1 cellular context compared by ENCODE assay signal in genomic region chr4:139176299-139177048, GRCh38.
TF ChIP-seq lines count a peak whose summit lies in the region.

No MANE protein-coding gene starts in this region.

TF ChIP-seq in K562, 482 proteins besides CTCF, POLR2A, EP300 and RAD21 (continued from another document and continues in another):
- TF ChIP-seq ZBTB11 (CRISPR knock-in tag; IDR thresholded peaks at IDR 0.05), result 0 out of 6 replicates have a peak, but pooled peaks of 1 of the 3 experiments have one; percentile 48
- no peak for TF ChIP-seq EZH2 (IDR thresholded peaks at IDR 0.05; ENCODE audit: borderline replicate concordance, low read depth, low read length)
- TF ChIP-seq JUND (IDR thresholded peaks at IDR 0.05; ENCODE audit: borderline replicate concordance, low read depth, low read length), result 0 out of 2 replicates have a peak, but pooled peaks have one; percentile 33
- TF ChIP-seq JUND (tag; IDR thresholded peaks at IDR 0.05; ENCODE audit: borderline replicate concordance, low read depth, low read length), result peak; percentile 31; the same call in 1 of the 3 replicates
- no peak for TF ChIP-seq DEAF1 (CRISPR knock-in tag; IDR thresholded peaks at IDR 0.05)
- TF ChIP-seq ZKSCAN3 (CRISPR knock-in tag; IDR thresholded peaks at IDR 0.05), result no peak
- no peak for TF ChIP-seq ZNF347 (CRISPR knock-in tag; IDR thresholded peaks at IDR 0.05; ENCODE audit: low read depth)
- no peak for TF ChIP-seq ILK (tag; IDR thresholded peaks at IDR 0.05; ENCODE audit: borderline replicate concordance, low read depth)
- TF ChIP-seq E4F1 (CRISPR knock-in tag; IDR thresholded peaks at IDR 0.05; ENCODE audit: borderline replicate concordance), result no peak
- TF ChIP-seq CREB1 (IDR thresholded peaks at IDR 0.05), result 0 out of 2 replicates have a peak, but pooled peaks have one; percentile 24
- TF ChIP-seq CREB1 (CRISPR knock-in tag; IDR thresholded peaks at IDR 0.05), result peak; percentile 41; the same call in 1 of the 2 replicates
- TF ChIP-seq RERE (CRISPR knock-in tag; IDR thresholded peaks at IDR 0.05; ENCODE audit: borderline replicate concordance), result peak; percentile 74; the same call in 1 of the 2 replicates
- peak; percentile 56; the same call in 1 of the 2 replicates for TF ChIP-seq BCOR (IDR thresholded peaks at IDR 0.05)
- no peak for TF ChIP-seq ZNF217 (CRISPR knock-in tag; IDR thresholded peaks at IDR 0.05)
- no peak for TF ChIP-seq PCBP2 (IDR thresholded peaks at IDR 0.05; ENCODE audit: low read depth, low read length, poor library complexity, severe bottlenecking)
- no peak for TF ChIP-seq ZNF644 (tag; IDR thresholded peaks at IDR 0.05; ENCODE audit: low read depth)
- TF ChIP-seq STAT5A (IDR thresholded peaks at IDR 0.05; ENCODE audit: borderline replicate concordance, low read length), result no peak
- TF ChIP-seq LEF1 (IDR thresholded peaks at IDR 0.05), result peak; percentile 55
- TF ChIP-seq NFIC (IDR thresholded peaks at IDR 0.05), result no peak
- TF ChIP-seq RBM25 (IDR thresholded peaks at IDR 0.05; ENCODE audit: low read depth, low read length, severe bottlenecking), result no peak
- TF ChIP-seq CBFA2T3 (IDR thresholded peaks at IDR 0.05), result peak; percentile 42
- no peak for TF ChIP-seq PURB (CRISPR knock-in tag; IDR thresholded peaks at IDR 0.05; ENCODE audit: low read depth)
- 0 out of 2 replicates have a peak, but pooled peaks have one; percentile 61 for TF ChIP-seq ETS1 (conservative IDR thresholded peaks at IDR 0.05; ENCODE audit: control insufficient read depth, low read depth, low read length)
- TF ChIP-seq ZNF79 (CRISPR knock-in tag; IDR thresholded peaks at IDR 0.05; ENCODE audit: low read depth), result no peak
- peak; percentile 81 for TF ChIP-seq PCBP1 (IDR thresholded peaks at IDR 0.05; ENCODE audit: low read depth, low read length, poor library complexity, severe bottlenecking)
- peak; percentile 65 for TF ChIP-seq PRDM10 (IDR thresholded peaks at IDR 0.05; ENCODE audit: partially characterized antibody)
- TF ChIP-seq BCLAF1 (IDR thresholded peaks at IDR 0.05; ENCODE audit: borderline replicate concordance in 1 of 2, control insufficient read depth in 1 of 2, low read depth in 2 of 2, low read length in 1 of 2), result 0 out of 4 replicates have a peak, but pooled peaks of 1 of the 2 experiments have one; percentile 24
- no peak for TF ChIP-seq ZNF445 (CRISPR knock-in tag; IDR thresholded peaks at IDR 0.05; ENCODE audit: low read depth)
- TF ChIP-seq SAFB2 (IDR thresholded peaks at IDR 0.05; ENCODE audit: borderline replicate concordance, low read depth, low read length, severe bottlenecking), result no peak
- TF ChIP-seq ZFP1 (CRISPR knock-in tag; IDR thresholded peaks at IDR 0.05), result no peak
- no peak for TF ChIP-seq FOSL1 (tag; conservative IDR thresholded peaks at IDR 0.05)
- no peak for TF ChIP-seq OTX1 (CRISPR knock-in tag; IDR thresholded peaks at IDR 0.05)
- TF ChIP-seq POLR2B (IDR thresholded peaks at IDR 0.05; ENCODE audit: low read depth, partially characterized antibody), result peak; percentile 61
- no peak for TF ChIP-seq ZNF384 (IDR thresholded peaks at IDR 0.05; ENCODE audit: low read depth, low read length)
- peak; percentile 53 for TF ChIP-seq RBBP5 (IDR thresholded peaks at IDR 0.05; ENCODE audit: borderline replicate concordance, insufficient read depth, low read length, poor library complexity, severe bottlenecking)
- TF ChIP-seq ZBTB8A (IDR thresholded peaks at IDR 0.05; ENCODE audit: partially characterized antibody), result no peak
- TF ChIP-seq GTF2E2 (tag; IDR thresholded peaks at IDR 0.05), result no peak
- TF ChIP-seq ELF1 (tag; IDR thresholded peaks at IDR 0.05), result no peak
- TF ChIP-seq ZNF444 (CRISPR knock-in tag; IDR thresholded peaks at IDR 0.05), result no peak
- no peak for TF ChIP-seq RFX7 (CRISPR knock-in tag; IDR thresholded peaks at IDR 0.05)
